ENCODE assay signal across 18 cellular contexts in the genomic region with DNA sequence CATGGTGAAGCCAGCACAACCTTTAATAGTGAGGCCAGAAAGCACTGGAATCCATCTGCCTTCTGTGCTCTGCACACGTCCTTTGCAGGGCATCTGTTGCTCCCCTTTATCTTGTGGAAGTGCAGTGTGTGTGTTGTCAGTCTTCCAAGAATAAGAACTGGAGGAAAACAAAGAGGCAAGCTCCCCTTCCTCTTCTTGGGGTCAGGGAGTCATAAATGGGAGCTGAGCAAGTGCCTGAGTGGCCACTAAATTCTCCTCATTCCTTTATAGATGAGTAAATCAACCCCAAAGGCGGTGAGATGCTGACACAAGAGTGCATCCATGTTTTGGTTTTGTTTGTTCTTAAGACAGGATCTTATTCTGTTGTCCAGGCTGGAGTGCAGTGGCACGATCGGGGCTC. TPM values are rescaled to one million over a fixed set of nuclear protein-coding genes. Genes with fewer than 3 reads are reported as not detected.
"Had no signal": no experiment of that assay in that cellular context is flagged by ENCODE, and none has a peak within 500 bp of the region (broad histone marks: within the 10 kb centered on the region; RNA-seq: fewer than 3 reads in every experiment).

No MANE protein-coding gene starts in this region.

- DNase-seq: activated CD4-positive, alpha-beta memory T cell treated with anti-CD3 and anti-CD28 coated beads for 36 hours; activated gamma-delta T cell treated with Interleukin-2 at 50 U/mL for 16 hours; activated naive CD8-positive, alpha-beta T cell treated with anti-CD3 and anti-CD28 coated beads, Interleukin-2, amount 10 ng/mL, durations not matched to agents 7 days and 5 days; activated T-cell treated with anti-CD3 and anti-CD28 coated beads, Interleukin-2, amount 50 U/mL, for 72 hours; aorta; central memory CD4-positive, alpha-beta T cell; effector memory CD8-positive, alpha-beta T cell; glutamatergic neuron; nucleus accumbens; right lobe of liver; spleen; stimulated activated CD4-positive, alpha-beta T cell treated with anti-CD3 and anti-CD28 coated beads, Interleukin-2, amount 100 ng/mL, for 24 hours; stimulated activated naive CD4-positive, alpha-beta T cell; T-helper 9 cell had no signal

- H3K4me1 ChIP-seq: right lobe of liver had no signal

- H3K27ac ChIP-seq: epithelial cell of prostate, right lobe of liver, spleen, VCaP had no signal

- H3K9me3 ChIP-seq: right lobe of liver had no signal

- H3K27me3 ChIP-seq: right lobe of liver, spleen had no signal

- H3K36me3 ChIP-seq: right lobe of liver had no signal

- H3K4me3 ChIP-seq: right lobe of liver, spleen had no signal

- ATAC-seq: activated T-cell treated with anti-CD3 and anti-CD28 coated beads, Interleukin-2, amount 50 U/mL, for 72 hours; effector memory CD8-positive, alpha-beta T cell; natural killer cell treated with Interleukin-12 subunit alpha and Interleukin-12 subunit beta and Interleukin-15 and Interleukin-18, amount 100 ng/mL, for 72 hours; right lobe of liver had no signal

RNA-seq across cellular contexts. Expression of gene WT1, which starts 38.3 kb away (rescaled TPM):
- total RNA-seq: activated CD4-positive, alpha-beta memory T cell treated with anti-CD3 and anti-CD28 coated beads for 36 hours; activated naive CD8-positive, alpha-beta T cell treated with anti-CD3 and anti-CD28 coated beads, Interleukin-2, amount 10 ng/mL, durations not matched to agents 7 days and 5 days; activated T-cell treated with anti-CD3 and anti-CD28 coated beads, Interleukin-2, amount 50 U/mL, for 72 hours; natural killer cell treated with Interleukin-12 subunit alpha and Interleukin-12 subunit beta and Interleukin-15 and Interleukin-18, amount 100 ng/mL, for 72 hours; progenitor cell of endocrine pancreas had no signal
